27 cellular contexts compared by ENCODE assay signal in genomic region chr4:150779707-150780106, GRCh38.
"Had no signal": no experiment of that assay in that cellular context is flagged by ENCODE, and none has a peak within 500 bp of the region (broad histone marks: within the 10 kb centered on the region; RNA-seq: fewer than 3 reads in every experiment).

No MANE protein-coding gene starts in this region.

- H3K4me3 ChIP-seq: stomach, suprapubic skin, testis, thoracic aorta, thyroid gland, tibial artery, tibial nerve, transverse colon, upper lobe of left lung, upper lobe of right lung, uterus, vagina had no signal

- FAIRE-seq: urothelium cell line had no signal

- H3K27ac ChIP-seq: stomach, suprapubic skin, testis, thoracic aorta, thyroid gland, tibial artery, tibial nerve, transverse colon, upper lobe of left lung, upper lobe of right lung, uterus, vagina had no signal

- H3K36me3 ChIP-seq: thoracic aorta, thyroid gland, tibial artery, tibial nerve, transverse colon, upper lobe of left lung, upper lobe of right lung, uterus, vagina had no signal

- ATAC-seq: stimulated activated effector memory CD8-positive, alpha-beta T cell treated with anti-CD3 and anti-CD28 coated beads, Interleukin-12 subunit alpha, Interleukin-12 subunit beta, amount 100 ng/mL, for 72 hours; stimulated activated memory B cell treated with anti-CD40 and anti-IgM and Interleukin-4, amounts not matched to agents 10 μg/mL and 1 μg/mL and 100 μg/mL, for 72 hours; stimulated activated naive B cell treated with anti-CD40 and anti-IgM and Interleukin-4, amounts not matched to agents 10 μg/mL and 1 μg/mL and 100 μg/mL, for 72 hours; stimulated activated naive CD8-positive, alpha-beta T cell treated with anti-CD3 and anti-CD28 coated beads, Interleukin-15, amount 100 ng/mL, for 72 hours; stimulated activated naive CD8-positive, alpha-beta T cell treated with anti-CD3 and anti-CD28 coated beads, Interleukin-15, Interleukin-2, amounts not matched to agents 100 U/mL and 50 U/mL, for 24 hours; upper lobe of right lung had no signal

- DNase-seq: stimulated activated CD4-positive, alpha-beta T cell treated with anti-CD3 and anti-CD28 coated beads, Interleukin-2, amount 100 ng/mL, for 48 hours; stimulated activated CD4-positive, alpha-beta T cell treated with anti-CD3 and anti-CD28 coated beads, Interleukin-4, amount 100 ng/mL, for 1 hour; stimulated activated CD4-positive, alpha-beta T cell treated with anti-CD3 and anti-CD28 coated beads, Interleukin-4, amount 100 ng/mL, for 24 hours; stimulated activated CD4-positive, alpha-beta T cell treated with anti-CD3 and anti-CD28 coated beads, Interleukin-4, amount 100 ng/mL, for 4 hours; stimulated activated CD8-positive, alpha-beta memory T cell treated with anti-CD3 and anti-CD28 coated beads, Interleukin-4, amount 100 ng/mL, for 48 hours; stimulated activated naive B cell treated with anti-CD40 and anti-IgM and Interleukin-4, amounts not matched to agents 10 μg/mL and 1 μg/mL and 100 μg/mL, for 72 hours; stimulated activated naive CD4-positive, alpha-beta T cell; stimulated activated naive CD4-positive, alpha-beta T cell treated with Interleukin-2 at 50 U/mL for 16 hours; stimulated activated naive CD8-positive, alpha-beta T cell treated with anti-CD3 and anti-CD28 coated beads, Interleukin-15, amount 100 ng/mL, for 72 hours; stimulated activated naive CD8-positive, alpha-beta T cell treated with anti-CD3 and anti-CD28 coated beads, Interleukin-15, Interleukin-2, amounts not matched to agents 100 U/mL and 50 U/mL, for 24 hours; stomach; substantia nigra; testis; thyroid gland; tibial artery; transverse colon; trophoblast cell; upper lobe of left lung; upper lobe of right lung; uterus had no signal

- H3K4me1 ChIP-seq: testis, tibial nerve, upper lobe of left lung, upper lobe of right lung, uterus, vagina had no signal

- H3K9me3 ChIP-seq: stomach, suprapubic skin, testis, thoracic aorta, thyroid gland, tibial artery, tibial nerve, transverse colon, upper lobe of left lung, upper lobe of right lung, uterus, vagina had no signal
